ENCODE assay signal across 1 cellular context in the genomic region with DNA sequence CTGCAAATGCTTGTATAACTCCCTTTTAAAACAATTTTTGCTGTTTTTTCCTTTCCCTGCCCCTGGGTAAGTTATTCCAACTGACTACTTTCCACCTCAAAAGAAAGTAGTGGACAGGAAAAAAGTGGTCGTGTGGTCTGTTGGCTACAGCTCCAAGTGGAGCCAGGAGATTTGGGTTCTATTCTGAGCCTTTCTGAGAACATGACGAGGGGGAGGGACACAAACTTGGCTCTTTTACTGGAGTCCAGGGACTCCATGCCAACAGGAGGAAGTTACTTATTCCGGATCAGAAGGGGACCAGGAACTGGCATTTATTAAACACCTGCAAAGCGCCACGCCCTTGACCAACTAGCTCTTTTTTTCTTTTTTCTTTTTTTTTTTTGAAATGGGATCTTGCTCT.
TF ChIP-seq lines count a peak whose summit lies in the region.

No MANE protein-coding gene starts in this region.

TF ChIP-seq in SK-N-SH, 30 proteins besides CTCF, POLR2A, EP300 and RAD21 (continued from another document):
- TF ChIP-seq, protein P1, sequence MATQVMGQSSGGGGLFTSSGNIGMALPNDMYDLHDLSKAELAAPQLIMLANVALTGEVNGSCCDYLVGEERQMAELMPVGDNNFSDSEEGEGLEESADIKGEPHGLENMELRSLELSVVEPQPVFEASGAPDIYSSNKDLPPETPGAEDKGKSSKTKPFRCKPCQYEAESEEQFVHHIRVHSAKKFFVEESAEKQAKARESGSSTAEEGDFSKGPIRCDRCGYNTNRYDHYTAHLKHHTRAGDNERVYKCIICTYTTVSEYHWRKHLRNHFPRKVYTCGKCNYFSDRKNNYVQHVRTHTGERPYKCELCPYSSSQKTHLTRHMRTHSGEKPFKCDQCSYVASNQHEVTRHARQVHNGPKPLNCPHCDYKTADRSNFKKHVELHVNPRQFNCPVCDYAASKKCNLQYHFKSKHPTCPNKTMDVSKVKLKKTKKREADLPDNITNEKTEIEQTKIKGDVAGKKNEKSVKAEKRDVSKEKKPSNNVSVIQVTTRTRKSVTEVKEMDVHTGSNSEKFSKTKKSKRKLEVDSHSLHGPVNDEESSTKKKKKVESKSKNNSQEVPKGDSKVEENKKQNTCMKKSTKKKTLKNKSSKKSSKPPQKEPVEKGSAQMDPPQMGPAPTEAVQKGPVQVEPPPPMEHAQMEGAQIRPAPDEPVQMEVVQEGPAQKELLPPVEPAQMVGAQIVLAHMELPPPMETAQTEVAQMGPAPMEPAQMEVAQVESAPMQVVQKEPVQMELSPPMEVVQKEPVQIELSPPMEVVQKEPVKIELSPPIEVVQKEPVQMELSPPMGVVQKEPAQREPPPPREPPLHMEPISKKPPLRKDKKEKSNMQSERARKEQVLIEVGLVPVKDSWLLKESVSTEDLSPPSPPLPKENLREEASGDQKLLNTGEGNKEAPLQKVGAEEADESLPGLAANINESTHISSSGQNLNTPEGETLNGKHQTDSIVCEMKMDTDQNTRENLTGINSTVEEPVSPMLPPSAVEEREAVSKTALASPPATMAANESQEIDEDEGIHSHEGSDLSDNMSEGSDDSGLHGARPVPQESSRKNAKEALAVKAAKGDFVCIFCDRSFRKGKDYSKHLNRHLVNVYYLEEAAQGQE (IDR thresholded peaks at IDR 0.05; ENCODE audit: low read depth, low read length): no peak
- no peak for TF ChIP-seq CHD2 (IDR thresholded peaks at IDR 0.05; ENCODE audit: low read length, partially characterized antibody)
- TF ChIP-seq MEF2A (IDR thresholded peaks at IDR 0.05; ENCODE audit: borderline replicate concordance, low read depth): no peak
- no peak for TF ChIP-seq JUND (IDR thresholded peaks at IDR 0.05)
- TF ChIP-seq FOXM1 (IDR thresholded peaks at IDR 0.05; ENCODE audit: low read depth): no peak
- TF ChIP-seq NFIC (IDR thresholded peaks at IDR 0.05; ENCODE audit: borderline replicate concordance): no peak
- no peak for TF ChIP-seq SMC3 (IDR thresholded peaks at IDR 0.05; ENCODE audit: low read depth, low read length)
- TF ChIP-seq TCF12 (IDR thresholded peaks at IDR 0.05): no peak
